ENCODE assay signal across 9 cellular contexts in genomic region chr1:14945132-14946010, GRCh38.
DNase-seq lines count a peak whose midpoint lies in the region; ATAC-seq, FAIRE-seq and TF ChIP-seq lines count a peak whose summit lies in the region.
"Had no signal": no experiment of that assay in that cellular context is flagged by ENCODE, and none has a peak within 500 bp of the region (broad histone marks: within the 10 kb centered on the region; RNA-seq: fewer than 3 reads in every experiment).

No MANE protein-coding gene starts in this region.

- H3K4me3 ChIP-seq in AG04449 (ENCODE audit: low read depth, low read length) (peak overlapping the region; percentile 60), SJSA1 (peak overlapping the region; percentile 19)

- H3K36me3 ChIP-seq in SJSA1, result no peaks in the 10 kb centered on the region

- DNase-seq in AG04449 (ENCODE audit: low read depth, low spot score) (peak; percentile 75), SJSA1 (ENCODE audit: low read depth in 1 of 2, low spot score in 2 of 2) (peak; percentile 60 to 62), fibroblast of the conjunctiva (ENCODE audit: low read depth) (peak; percentile 73), nucleus accumbens (lab: John Stamatoyannopoulos, UW) (peak in 42 of 56 donors; percentile 26 to 68 (median 48)), RCC 7860 (ENCODE audit: low spot score) (no peak), ecto neural progenitor cell (ENCODE audit: low spot score) (no peak)

- no peaks in the 10 kb centered on the region for H3K9me3 ChIP-seq in SJSA1 (replicated peaks)

- no peak for FAIRE-seq in RCC 7860 (lab: Jason Lieb, UNC)

- no peak for ATAC-seq in HG03469 (IDR thresholded peaks at IDR 0.05; ENCODE audit: unreplicated experiment)
- ATAC-seq in GM19463 (IDR thresholded peaks at IDR 0.05; ENCODE audit: unreplicated experiment), result no peak

- CTCF ChIA-PET in AG04449 (lab: Yijun Ruan, JAX), result interaction anchor here (0.8 to 4.2 kb wide), 4 partner anchors 17 to 82 kb away, joined by 3 to 19 read pairs (median 4); no protein-coding TSS in a partner anchor

- peaks cover 61% of the 10 kb centered on the region for H3K4me1 ChIP-seq in SJSA1 (replicated peaks)

- no peaks in the 10 kb centered on the region for H3K27me3 ChIP-seq in SJSA1 (replicated peaks)

- POLR2A ChIA-PET in AG04449 (lab: Yijun Ruan, JAX), result interaction anchor here (1.8 to 2.6 kb wide), 2 partner anchors 23 to 82 kb away, joined by 10 to 11 read pairs; no protein-coding TSS in a partner anchor

- TF ChIP-seq CTCF in AG04449 (IDR thresholded peaks at IDR 0.05; ENCODE audit: insufficient read depth, low read length, missing control alignments), result no peak

- H3K27ac ChIP-seq in SJSA1, result peak overlapping the region; percentile 71
- H3K27ac ChIP-seq: C4-2B had no signal

Comparison
In these comparisons a context has a peak if more than half of its experiments do, and no peak if none do; other contexts are left out.
1. DNase-seq: peak in AG04449 (single experiment), SJSA1 (2 of 2), fibroblast of the conjunctiva (single experiment) and nucleus accumbens (42 of 56); none in RCC 7860 (single experiment) and ecto neural progenitor cell (single experiment).